1 cellular context compared by ENCODE assay signal in genomic region chr1:151009674-151010345, GRCh38.
TF ChIP-seq lines count a peak whose summit lies in the region.

No MANE protein-coding gene starts in this region.

TF ChIP-seq in GM12878, 131 proteins besides CTCF, POLR2A, EP300 and RAD21:
- TF ChIP-seq ESRRA (IDR thresholded peaks at IDR 0.05; ENCODE audit: low read length) (no peak), SMAD5 (IDR thresholded peaks at IDR 0.05; ENCODE audit: low read depth) (no peak), WRNIP1 (IDR thresholded peaks at IDR 0.05; ENCODE audit: borderline replicate concordance, low read depth, low read length) (no peak), STAT1 (conservative IDR thresholded peaks at IDR 0.05) (no peak), LARP7 (IDR thresholded peaks at IDR 0.05) (no peak), HDAC6 (IDR thresholded peaks at IDR 0.05; ENCODE audit: unreplicated experiment) (no peak), NR2C1 (IDR thresholded peaks at IDR 0.05) (no peak), ZNF592 (IDR thresholded peaks at IDR 0.05) (no peak), EGR1 (IDR thresholded peaks at IDR 0.05; ENCODE audit: borderline replicate concordance in 1 of 2, low read depth in 2 of 2, low read length in 2 of 2) (no peak)
- TF ChIP-seq, protein P1, sequence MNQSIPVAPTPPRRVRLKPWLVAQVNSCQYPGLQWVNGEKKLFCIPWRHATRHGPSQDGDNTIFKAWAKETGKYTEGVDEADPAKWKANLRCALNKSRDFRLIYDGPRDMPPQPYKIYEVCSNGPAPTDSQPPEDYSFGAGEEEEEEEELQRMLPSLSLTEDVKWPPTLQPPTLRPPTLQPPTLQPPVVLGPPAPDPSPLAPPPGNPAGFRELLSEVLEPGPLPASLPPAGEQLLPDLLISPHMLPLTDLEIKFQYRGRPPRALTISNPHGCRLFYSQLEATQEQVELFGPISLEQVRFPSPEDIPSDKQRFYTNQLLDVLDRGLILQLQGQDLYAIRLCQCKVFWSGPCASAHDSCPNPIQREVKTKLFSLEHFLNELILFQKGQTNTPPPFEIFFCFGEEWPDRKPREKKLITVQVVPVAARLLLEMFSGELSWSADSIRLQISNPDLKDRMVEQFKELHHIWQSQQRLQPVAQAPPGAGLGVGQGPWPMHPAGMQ (IDR thresholded peaks at IDR 0.05; ENCODE audit: borderline replicate concordance) = no peak
- TF ChIP-seq, protein P2, sequence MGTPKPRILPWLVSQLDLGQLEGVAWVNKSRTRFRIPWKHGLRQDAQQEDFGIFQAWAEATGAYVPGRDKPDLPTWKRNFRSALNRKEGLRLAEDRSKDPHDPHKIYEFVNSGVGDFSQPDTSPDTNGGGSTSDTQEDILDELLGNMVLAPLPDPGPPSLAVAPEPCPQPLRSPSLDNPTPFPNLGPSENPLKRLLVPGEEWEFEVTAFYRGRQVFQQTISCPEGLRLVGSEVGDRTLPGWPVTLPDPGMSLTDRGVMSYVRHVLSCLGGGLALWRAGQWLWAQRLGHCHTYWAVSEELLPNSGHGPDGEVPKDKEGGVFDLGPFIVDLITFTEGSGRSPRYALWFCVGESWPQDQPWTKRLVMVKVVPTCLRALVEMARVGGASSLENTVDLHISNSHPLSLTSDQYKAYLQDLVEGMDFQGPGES (IDR thresholded peaks at IDR 0.05) = no peak
TF ChIP-seq in GM12878: peak in this region for 0.
